16 cellular contexts compared by ENCODE assay signal in the genomic region with DNA sequence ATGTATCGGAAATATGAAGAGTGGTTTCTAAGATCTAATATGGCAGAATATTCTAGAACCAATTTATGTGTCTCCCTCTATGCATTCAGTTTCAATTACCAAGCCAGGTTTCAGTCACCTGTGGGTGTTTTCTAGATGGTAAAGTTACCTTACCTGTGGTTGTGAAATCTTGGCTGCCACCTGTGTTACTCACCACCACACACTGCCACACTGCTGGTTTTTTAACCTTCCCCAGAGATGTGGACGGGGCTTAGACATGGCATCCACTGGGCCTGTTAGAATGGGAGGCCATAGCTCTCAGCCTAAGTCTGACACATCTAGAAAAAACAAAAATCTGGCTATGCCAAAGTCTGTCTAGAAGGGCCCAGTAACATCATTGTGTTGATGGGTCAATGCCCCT.
DNase-seq lines count a peak whose midpoint lies in the region; TF ChIP-seq lines count a peak whose summit lies in the region.
"Had no signal": no experiment of that assay in that cellular context is flagged by ENCODE, and none has a peak within 500 bp of the region (broad histone marks: within the 10 kb centered on the region; RNA-seq: fewer than 3 reads in every experiment).

No MANE protein-coding gene starts in this region.

- TF ChIP-seq CTCF in MCF 10A (IDR thresholded peaks at IDR 0.05; ENCODE audit: unreplicated experiment) (no peak), breast epithelium (IDR thresholded peaks at IDR 0.05) (no peak), RWPE1 (conservative IDR thresholded peaks at IDR 0.05; ENCODE audit: low read depth) (no peak), epithelial cell of esophagus (IDR thresholded peaks at IDR 0.05; ENCODE audit: insufficient read depth, low read depth, low read length, missing control alignments) (no peak), lower leg skin (IDR thresholded peaks at IDR 0.05) (no peak)

- H3K27ac ChIP-seq in breast epithelium (no peak overlapping the region), RWPE1 (no peak overlapping the region)
- H3K27ac ChIP-seq: 22Rv1, BLaER1 had no signal

- no peaks in the 10 kb centered on the region for H3K36me3 Mint-ChIP-seq in MCF 10A (ENCODE audit: insufficient read depth, unreplicated experiment)
- H3K36me3 Mint-ChIP-seq: CD8-positive, alpha-beta memory T cell had no signal

- H3K9me3 ChIP-seq in breast epithelium = no peaks in the 10 kb centered on the region
- H3K9me3 ChIP-seq: BLaER1, Caco-2 had no signal

- no peaks in the 10 kb centered on the region for H3K27me3 ChIP-seq in breast epithelium
- H3K27me3 ChIP-seq: BLaER1 had no signal

- DNase-seq in MCF 10A (ENCODE audit: unreplicated experiment) = peak; percentile 47
- no peak for DNase-seq in breast epithelium (ENCODE audit: low spot score in 2 of 2)
- peak; percentile 0 for DNase-seq in RWPE1 (ENCODE audit: low spot score)
- peak; percentile 77 for DNase-seq in epithelial cell of esophagus (ENCODE audit: low read depth)
- no peak for DNase-seq in lower leg skin (ENCODE audit: low spot score in 2 of 2)
- DNase-seq in NCI-H2171 (lab: John Stamatoyannopoulos, UW) = no peak
- no peak for DNase-seq in NCI-H146 (lab: John Stamatoyannopoulos, UW)
- no peak for DNase-seq in activated naive CD4-positive, alpha-beta T cell treated with Interleukin-2 at 50 U/mL for 16 hours
- DNase-seq: AML-193; Caco-2; CD8-positive, alpha-beta memory T cell; DMS53; GF-D8; H7 had no signal

- H3K4me1 Mint-ChIP-seq in MCF 10A (ENCODE audit: insufficient read depth, unreplicated experiment) = no peaks in the 10 kb centered on the region
- H3K4me1 Mint-ChIP-seq: CD8-positive, alpha-beta memory T cell had no signal

- WGBS in lower leg skin, 2 donors = 85 to 95% methylated on average over 2 of the region's 2 CpGs

- no peak overlapping the region for H3K27ac Mint-ChIP-seq in MCF 10A (ENCODE audit: low read depth, unreplicated experiment)
- H3K27ac Mint-ChIP-seq: CD8-positive, alpha-beta memory T cell had no signal

- CTCF ChIA-PET in MCF 10A (lab: Yijun Ruan, JAX) = no interaction called here
- CTCF ChIA-PET in RWPE1 (lab: Yijun Ruan, JAX) = no interaction called here

- H3K9me3 Mint-ChIP-seq in MCF 10A (ENCODE audit: unreplicated experiment) = no peaks in the 10 kb centered on the region

- intact Hi-C loops in MCF 10A (cut with micrococcal nuclease) = no loop called here
- intact Hi-C loops in breast epithelium (cut with DNase I; ENCODE audit: low total_unique reads) = no loop called here
- intact Hi-C loops in lower leg skin (cut with DNase I; ENCODE audit: low total_unique reads) = no loop called here

- H3K4me3 Mint-ChIP-seq in MCF 10A (ENCODE audit: unreplicated experiment) = no peak overlapping the region
- H3K4me3 Mint-ChIP-seq: CD8-positive, alpha-beta memory T cell had no signal

- no peaks in the 10 kb centered on the region for H3K4me1 ChIP-seq in breast epithelium
- H3K4me1 ChIP-seq: BLaER1, Caco-2 had no signal

- no TSS peak for BruUV-seq in MCF 10A (replicated peaks; lab: Mats Ljungman, UMichigan)

- TF ChIP-seq POLR2A in breast epithelium (IDR thresholded peaks at IDR 0.05) (no peak), lower leg skin (IDR thresholded peaks at IDR 0.05) (no peak)

- no peak overlapping the region for H3K4me3 ChIP-seq in breast epithelium
- H3K4me3 ChIP-seq in epithelial cell of esophagus (ENCODE audit: low read length) = no peak overlapping the region
- no peak overlapping the region for H3K4me3 ChIP-seq in lower leg skin (ENCODE audit: low read depth, poor library complexity, severe bottlenecking)
- H3K4me3 ChIP-seq: BLaER1 had no signal

- no peaks in the 10 kb centered on the region for H3K36me3 ChIP-seq in breast epithelium
- H3K36me3 ChIP-seq: BLaER1 had no signal

- peaks cover 11% of the 10 kb centered on the region for H3K27me3 Mint-ChIP-seq in MCF 10A (ENCODE audit: insufficient read depth, unreplicated experiment)
- H3K27me3 Mint-ChIP-seq: CD8-positive, alpha-beta memory T cell had no signal

- POLR2A ChIA-PET in MCF 10A (lab: Yijun Ruan, JAX) (no interaction called here), RWPE1 (lab: Yijun Ruan, JAX; ENCODE audit: low non-redundant PET) (no interaction called here)

Comparison
In these comparisons a context has a peak if more than half of its experiments do, and no peak if none do; other contexts are left out.
1. DNase-seq: peak in MCF 10A (single experiment), RWPE1 (single experiment) and epithelial cell of esophagus (single experiment); none in breast epithelium (0 of 2), lower leg skin (0 of 2), NCI-H2171 (single experiment), NCI-H146 (single experiment) and activated naive CD4-positive, alpha-beta T cell treated with Interleukin-2 at 50 U/mL for 16 hours (single experiment).